In the genomic region with DNA sequence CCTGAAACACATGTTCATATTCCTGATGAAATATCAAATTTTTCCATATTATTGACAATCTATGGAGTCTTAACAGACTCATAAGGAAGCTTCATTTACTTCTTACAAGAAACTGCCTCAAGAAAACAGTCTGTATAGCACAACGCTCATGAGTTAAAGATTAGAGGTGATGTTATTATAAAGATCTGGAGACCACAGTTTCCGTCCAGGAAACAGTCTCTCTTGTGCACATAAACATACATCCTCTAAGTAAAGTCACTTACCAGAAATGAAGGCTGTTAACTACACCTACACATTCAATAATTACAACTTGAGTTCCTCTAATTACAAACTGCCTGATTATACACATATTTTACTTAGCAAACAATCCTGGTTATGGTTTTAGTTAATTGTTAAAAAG, we compare ENCODE assay signal across 9 cellular contexts.
DNase-seq lines count a peak whose midpoint lies in the region; ATAC-seq and TF ChIP-seq lines count a peak whose summit lies in the region.
"Had no signal": no experiment of that assay in that cellular context is flagged by ENCODE, and none has a peak within 500 bp of the region (broad histone marks: within the 10 kb centered on the region; RNA-seq: fewer than 3 reads in every experiment).

No MANE protein-coding gene starts in this region.

- TF ChIP-seq POLR2A in gastrocnemius medialis (IDR thresholded peaks at IDR 0.05): no peak

- H3K27ac ChIP-seq in neutrophil (peak overlapping the region; percentile 7), SJCRH30 (no peak overlapping the region), gastrocnemius medialis (no peak overlapping the region)

- H3K4me1 Mint-ChIP-seq in activated naive CD8-positive, alpha-beta T cell treated with anti-CD3 and anti-CD28 coated beads for 36 hours: peaks cover 73% of the 10 kb centered on the region

- DNase-seq in activated naive CD8-positive, alpha-beta T cell treated with anti-CD3 and anti-CD28 coated beads for 36 hours: no peak
- DNase-seq in DMS153 treated with DMSO at 0.1 percent for 48 hours (lab: John Stamatoyannopoulos, UW; ENCODE audit: unreplicated experiment) (no peak), SJCRH30 (no peak), gastrocnemius medialis (no peak)
- DNase-seq: mesendoderm, retina had no signal

- H3K27ac Mint-ChIP-seq in activated naive CD8-positive, alpha-beta T cell treated with anti-CD3 and anti-CD28 coated beads for 36 hours: peak overlapping the region; percentile 95

- H3K36me3 ChIP-seq in neutrophil (peaks cover 14% of the 10 kb centered on the region), SJCRH30 (peaks cover 15% of the 10 kb centered on the region), gastrocnemius medialis (no peaks in the 10 kb centered on the region)

- in situ Hi-C loops in gastrocnemius medialis (cut with MboI; ENCODE audit: low sequenced_read_pairs in 4 of 4): no loop called here

- intact Hi-C loops in gastrocnemius medialis (cut with DNase I; ENCODE audit: low total_unique reads): no loop called here

- H3K4me3 Mint-ChIP-seq in activated naive CD8-positive, alpha-beta T cell treated with anti-CD3 and anti-CD28 coated beads for 36 hours: peak overlapping the region; percentile 83

- H3K27me3 ChIP-seq in neutrophil (no peaks in the 10 kb centered on the region), SJCRH30 (no peaks in the 10 kb centered on the region), gastrocnemius medialis (no peaks in the 10 kb centered on the region)

- H3K9me3 ChIP-seq in neutrophil: no peaks in the 10 kb centered on the region
- no peaks in the 10 kb centered on the region for H3K9me3 ChIP-seq in SJCRH30 (replicated peaks)
- H3K9me3 ChIP-seq in gastrocnemius medialis: no peaks in the 10 kb centered on the region

- peaks cover 58% of the 10 kb centered on the region for H3K36me3 Mint-ChIP-seq in activated naive CD8-positive, alpha-beta T cell treated with anti-CD3 and anti-CD28 coated beads for 36 hours

- H3K27me3 Mint-ChIP-seq in activated naive CD8-positive, alpha-beta T cell treated with anti-CD3 and anti-CD28 coated beads for 36 hours: no peaks in the 10 kb centered on the region

- no peak overlapping the region for H3K4me3 ChIP-seq in neutrophil (ENCODE audit: low read depth in 1 of 2, low read length in 1 of 2)
- H3K4me3 ChIP-seq in SJCRH30: no peak overlapping the region
- H3K4me3 ChIP-seq in gastrocnemius medialis: no peak overlapping the region

- peak; percentile 81 for ATAC-seq in GM18861 (IDR thresholded peaks at IDR 0.05; ENCODE audit: unreplicated experiment)
- ATAC-seq in HG03378 (IDR thresholded peaks at IDR 0.05; ENCODE audit: unreplicated experiment): peak; percentile 54
- no peak for ATAC-seq in gastrocnemius medialis

- peaks cover 7 to 9% of the 10 kb centered on the region in 2 experiments for H3K4me1 ChIP-seq in neutrophil (ENCODE audit: control insufficient read depth in 1 of 2, insufficient read depth in 1 of 2, low read depth in 1 of 2, low read length in 1 of 2)
- H3K4me1 ChIP-seq in SJCRH30: no peaks in the 10 kb centered on the region
- H3K4me1 ChIP-seq in gastrocnemius medialis: no peaks in the 10 kb centered on the region

- TF ChIP-seq CTCF in neutrophil (IDR thresholded peaks at IDR 0.05) (no peak), gastrocnemius medialis (IDR thresholded peaks at IDR 0.05 in 4 of 5, conservative IDR thresholded peaks at IDR 0.05 in 1 of 5) (no peak)

- peaks cover 8% of the 10 kb centered on the region for H3K9me3 Mint-ChIP-seq in activated naive CD8-positive, alpha-beta T cell treated with anti-CD3 and anti-CD28 coated beads for 36 hours

Comparison
In these comparisons a context has a peak if more than half of its experiments do, and no peak if none do; other contexts are left out.
1. ATAC-seq: peak in GM18861 (single experiment) and HG03378 (single experiment); none in gastrocnemius medialis (0 of 2).